In the genomic region with DNA sequence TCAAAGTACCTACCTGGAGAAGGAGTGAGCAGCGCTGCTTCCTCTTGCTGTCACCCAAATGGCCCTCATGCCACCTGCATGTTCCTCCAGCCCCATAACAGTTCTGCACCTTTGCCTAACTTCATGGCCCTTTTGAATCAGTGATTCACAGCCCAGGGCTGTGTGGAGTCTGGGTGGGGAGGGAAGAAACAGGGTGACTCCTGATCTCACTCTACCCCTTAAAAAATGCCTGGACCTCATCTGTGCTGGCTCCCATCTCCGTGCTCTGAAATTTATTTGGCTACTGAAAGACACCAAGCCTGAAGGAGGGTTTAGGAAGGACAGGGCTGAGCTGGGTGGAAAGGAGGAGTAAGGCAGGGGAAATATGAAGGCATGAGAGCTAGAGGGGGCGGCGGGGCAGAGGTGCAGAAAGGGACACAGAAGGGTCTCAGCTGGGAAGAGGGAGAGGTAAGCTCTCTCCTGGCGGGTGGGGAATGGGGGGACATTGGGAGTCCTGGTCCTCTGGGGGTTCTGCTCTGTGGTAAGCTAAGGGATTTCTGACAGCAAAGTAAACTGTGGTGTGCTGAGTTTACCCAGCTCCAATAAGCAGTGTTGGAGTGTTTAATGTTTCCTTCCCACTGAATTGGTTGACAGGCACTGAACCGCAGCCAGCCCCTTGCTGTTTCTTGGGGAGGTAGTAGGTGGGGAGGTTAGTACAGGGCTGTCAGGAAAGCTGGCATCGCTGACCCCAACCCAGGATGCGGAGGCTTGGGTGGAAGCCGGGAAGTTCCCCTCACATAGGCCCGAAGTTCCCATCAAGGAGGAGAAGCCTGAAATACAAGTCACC, we compare ENCODE assay signal across 13 cellular contexts.
DNase-seq lines count a peak whose midpoint lies in the region; ATAC-seq and TF ChIP-seq lines count a peak whose summit lies in the region.
"Had no signal": no experiment of that assay in that cellular context is flagged by ENCODE, and none has a peak within 500 bp of the region (broad histone marks: within the 10 kb centered on the region; RNA-seq: fewer than 3 reads in every experiment).

No MANE protein-coding gene starts in this region.

- ATAC-seq in PC-3 (no peak; the same call in 1 of the 2 replicates), heart right ventricle (peak in 6 of 8 donors; percentile 11 to 45 (median 33)), GM19395 (IDR thresholded peaks at IDR 0.05; ENCODE audit: unreplicated experiment) (no peak)
- ATAC-seq: stimulated activated effector memory CD8-positive, alpha-beta T cell treated with anti-CD3 and anti-CD28 coated beads, Interleukin-12 subunit alpha, Interleukin-12 subunit beta, amount 100 ng/mL, for 72 hours had no signal

- intact Hi-C loops in PC-3 (cut with micrococcal nuclease): no loop called here
- intact Hi-C loops in heart right ventricle (cut with DNase I): no loop called here

- peak overlapping the region; percentile 59 for H3K4me2 ChIP-seq in PC-3 (ENCODE audit: low read length)

- H3K4me3 ChIP-seq in BE2C (ENCODE audit: low read depth, low read length): peak overlapping the region; percentile 3
- no peak overlapping the region for H3K4me3 ChIP-seq in PC-3 (ENCODE audit: low read length)
- H3K4me3 ChIP-seq in heart right ventricle: no peak overlapping the region
- H3K4me3 ChIP-seq in rectal smooth muscle tissue (ENCODE audit: low read length): peak overlapping the region; percentile 23

- CTCF ChIA-PET in PC-3 (lab: Charles Lee): interaction anchor here (0.7 kb wide), 1 partner anchor 66 kb away, joined by 6 read pairs; no protein-coding TSS in a partner anchor

- H3K9me2 ChIP-seq in PC-3 (replicated peaks; ENCODE audit: low read length): no peaks in the 10 kb centered on the region

- 50 to 58% methylated on average over 10 of the region's 10 CpGs for WGBS in heart right ventricle, 2 donors

- H3K36me3 ChIP-seq in BE2C: no peaks in the 10 kb centered on the region
- no peaks in the 10 kb centered on the region for H3K36me3 ChIP-seq in PC-3 (ENCODE audit: low read depth, low read length)
- H3K36me3 ChIP-seq in heart right ventricle: no peaks in the 10 kb centered on the region
- no peaks in the 10 kb centered on the region for H3K36me3 ChIP-seq in rectal smooth muscle tissue (ENCODE audit: control insufficient read depth, insufficient read depth, low read length)

- BruUV-seq in PC-3 (replicated peaks; lab: Mats Ljungman, UMichigan): no TSS peak

- no peak for TF ChIP-seq CTCF in BE2C (IDR thresholded peaks at IDR 0.05; ENCODE audit: low read depth, low read length)
- TF ChIP-seq CTCF in PC-3 (conservative IDR thresholded peaks at IDR 0.05; ENCODE audit: low read depth, low read length): no peak
- TF ChIP-seq CTCF in heart right ventricle (IDR thresholded peaks at IDR 0.05): no peak
- TF ChIP-seq CTCF in GM10266 (IDR thresholded peaks at IDR 0.05; ENCODE audit: control insufficient read depth, insufficient read depth, low read depth, missing control alignments): no peak

- POLR2A ChIA-PET in PC-3 (lab: Charles Lee; ENCODE audit: unreplicated experiment): no interaction called here

- no peaks in the 10 kb centered on the region for H3K79me2 ChIP-seq in PC-3 (ENCODE audit: low read length)

- H3K27ac ChIP-seq in PC-3 (ENCODE audit: low read length) (no peak overlapping the region), heart right ventricle (peak overlapping the region in 2 of 10 donors; percentile 10 to 20), rectal smooth muscle tissue (ENCODE audit: low read depth, low read length) (peak overlapping the region; percentile 72), substantia nigra (ENCODE audit: low read depth, low read length, poor library complexity, severe bottlenecking) (no peak overlapping the region)

- no peaks in the 10 kb centered on the region for H3K9me3 ChIP-seq in BE2C
- H3K9me3 ChIP-seq in PC-3 (ENCODE audit: low read length): no peaks in the 10 kb centered on the region
- H3K9me3 ChIP-seq in heart right ventricle: no peaks in the 10 kb centered on the region

- H2AFZ ChIP-seq in PC-3 (ENCODE audit: low read length): no peak overlapping the region

- H3K4me1 ChIP-seq in BE2C (peaks cover 30% of the 10 kb centered on the region), PC-3 (ENCODE audit: insufficient read depth, low read length) (0 out of 2 replicates have a peak, but pooled peaks cover 4% of the 10 kb centered on the region), heart right ventricle (peaks cover 5 to 59% (median 39%) of the 10 kb centered on the region in 9 donors), rectal smooth muscle tissue (ENCODE audit: control insufficient read depth, insufficient read depth, low read length) (peaks cover 56% of the 10 kb centered on the region)

- H3K27me3 ChIP-seq in BE2C (no peaks in the 10 kb centered on the region), PC-3 (ENCODE audit: low read length) (peaks cover 37% of the 10 kb centered on the region), heart right ventricle (peaks cover 0 to 10% (median 0%) of the 10 kb centered on the region in 7 donors), rectal smooth muscle tissue (ENCODE audit: control insufficient read depth, insufficient read depth, low read length) (no peaks in the 10 kb centered on the region)

- no peaks in the 10 kb centered on the region for H3F3A ChIP-seq in PC-3 (ENCODE audit: low read length, unreplicated experiment)

- no peaks in the 10 kb centered on the region for H4K20me1 ChIP-seq in PC-3 (ENCODE audit: low read length)

- DNase-seq in BE2C (no peak), PC-3 (no peak), heart right ventricle (no peak), substantia nigra (lab: John Stamatoyannopoulos, UW) (no peak), GM10266 (ENCODE audit: extremely low spot score) (no peak), AG20443 (ENCODE audit: low spot score) (no peak)
- DNase-seq: activated naive CD4-positive, alpha-beta T cell treated with anti-CD3 and anti-CD28 coated beads for 36 hours; CD4-positive, alpha-beta T cell; central memory CD4-positive, alpha-beta T cell; stimulated activated CD4-positive, alpha-beta T cell treated with anti-CD3 and anti-CD28 coated beads, Interleukin-4, amount 100 ng/mL, for 1 hour had no signal

- no peak overlapping the region for H3K9ac ChIP-seq in PC-3 (ENCODE audit: low read length)
- no peak overlapping the region for H3K9ac ChIP-seq in rectal smooth muscle tissue (ENCODE audit: low read length)

Comparison
In these comparisons a context has a peak if more than half of its experiments do, and no peak if none do; other contexts are left out.
1. H3K4me3 ChIP-seq: peak in BE2C (single experiment) and rectal smooth muscle tissue (single experiment); none in PC-3 (single experiment) and heart right ventricle (0 of 10).
2. ATAC-seq: peak in heart right ventricle (6 of 8); none in PC-3 (single experiment) and GM19395 (single experiment).